18 cellular contexts compared by ENCODE assay signal in the genomic region with DNA sequence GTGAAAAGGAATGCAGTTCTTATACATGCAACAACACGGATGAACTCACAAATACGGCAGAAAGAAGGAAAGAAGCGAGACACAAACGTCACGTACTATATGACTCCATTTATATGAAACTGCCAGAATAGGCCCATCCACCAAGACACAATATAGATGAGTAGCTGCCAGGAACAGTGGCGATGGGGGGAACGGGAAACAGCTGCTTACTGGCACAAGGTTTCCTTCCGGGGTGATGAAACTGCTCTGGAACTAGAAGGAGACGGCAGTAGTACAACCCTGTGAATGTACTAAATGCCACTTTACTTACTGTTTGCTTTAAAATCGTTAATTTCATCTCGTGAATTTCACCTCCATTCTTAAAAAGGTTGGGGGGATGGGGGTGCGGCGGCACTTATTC. TPM values are rescaled to one million over a fixed set of nuclear protein-coding genes. Genes with fewer than 3 reads are reported as not detected.
DNase-seq lines count a peak whose midpoint lies in the region; ATAC-seq and TF ChIP-seq lines count a peak whose summit lies in the region.
"Had no signal": no experiment of that assay in that cellular context is flagged by ENCODE, and none has a peak within 500 bp of the region (broad histone marks: within the 10 kb centered on the region; RNA-seq: fewer than 3 reads in every experiment).

No MANE protein-coding gene starts in this region.

- no peak overlapping the region for H3K4me3 ChIP-seq in osteoblast (ENCODE audit: insufficient read depth, low read length)

- peak overlapping the region; percentile 30 for H3K4me2 ChIP-seq in osteoblast (ENCODE audit: insufficient read depth, low read length)
- H3K4me2 ChIP-seq: SK-N-SH had no signal

- peaks cover 17% of the 10 kb centered on the region for H4K20me1 ChIP-seq in osteoblast (ENCODE audit: insufficient read depth, low read length)

- peaks cover 35% of the 10 kb centered on the region for H3K4me1 ChIP-seq in osteoblast (ENCODE audit: insufficient read depth, low read length)
- H3K4me1 ChIP-seq: Caco-2 had no signal

- peak overlapping the region; percentile 62 to 91 (median 80) for H3K27ac Mint-ChIP-seq in CD14-positive monocyte
- H3K27ac Mint-ChIP-seq in endothelial cell (ENCODE audit: unreplicated experiment), result peak overlapping the region; percentile 50
- H3K27ac Mint-ChIP-seq: CD4-positive, CD25-positive, alpha-beta regulatory T cell had no signal

- TF ChIP-seq CTCF in CD14-positive monocyte (IDR thresholded peaks at IDR 0.05) (no peak), endothelial cell (IDR thresholded peaks at IDR 0.05; ENCODE audit: unreplicated experiment) (no peak), osteoblast (IDR thresholded peaks at IDR 0.05; ENCODE audit: extremely low read depth, low read depth, low read length) (no peak)

- H3K27me3 ChIP-seq in osteoblast (ENCODE audit: insufficient read depth, low read length), result no peaks in the 10 kb centered on the region

- H3K27ac ChIP-seq in osteoblast (ENCODE audit: low read depth, low read length), result peak overlapping the region; percentile 50

- H3K4me3 Mint-ChIP-seq in CD14-positive monocyte (peak overlapping the region; percentile 47 to 75), endothelial cell (ENCODE audit: unreplicated experiment) (peak overlapping the region; percentile 1)
- H3K4me3 Mint-ChIP-seq: CD4-positive, CD25-positive, alpha-beta regulatory T cell had no signal

- no peaks in the 10 kb centered on the region for H3K9me3 ChIP-seq in osteoblast (ENCODE audit: low read depth, low read length)
- H3K9me3 ChIP-seq: Caco-2, SK-N-SH had no signal

- H3K9me3 Mint-ChIP-seq in CD14-positive monocyte (no peaks in the 10 kb centered on the region), endothelial cell (ENCODE audit: unreplicated experiment) (no peaks in the 10 kb centered on the region)
- H3K9me3 Mint-ChIP-seq: CD4-positive, CD25-positive, alpha-beta regulatory T cell had no signal

- ATAC-seq in HG03432 (IDR thresholded peaks at IDR 0.05; ENCODE audit: unreplicated experiment), result no peak

- intact Hi-C loops in CD14-positive monocyte (cut with micrococcal nuclease), result no loop called here

- H3K36me3 ChIP-seq in osteoblast (ENCODE audit: insufficient read depth, low read length), result peaks cover 15% of the 10 kb centered on the region

- H3K79me2 ChIP-seq in osteoblast (ENCODE audit: insufficient read depth, low read length), result peaks cover 82% of the 10 kb centered on the region

- H3K36me3 Mint-ChIP-seq in CD14-positive monocyte, result peaks cover 25 to 59% of the 10 kb centered on the region in 2 donors
- peaks cover 29% of the 10 kb centered on the region for H3K36me3 Mint-ChIP-seq in endothelial cell (ENCODE audit: low read depth, unreplicated experiment)

- H3K4me1 Mint-ChIP-seq in CD14-positive monocyte (peaks cover 48% of the 10 kb centered on the region), endothelial cell (ENCODE audit: unreplicated experiment) (peaks cover 6% of the 10 kb centered on the region)

- no peak overlapping the region for H2AFZ ChIP-seq in osteoblast (ENCODE audit: low read length)

- H3K27me3 Mint-ChIP-seq in CD14-positive monocyte (ENCODE audit: low read depth in 3 of 3) (peaks cover 0 to 2% (median 0%) of the 10 kb centered on the region in 3 donors), endothelial cell (ENCODE audit: unreplicated experiment) (peaks cover 1% of the 10 kb centered on the region)
- H3K27me3 Mint-ChIP-seq: CD4-positive, CD25-positive, alpha-beta regulatory T cell had no signal

- DNase-seq in CD14-positive monocyte (ENCODE audit: low spot score) (no peak), MV-4-11 (lab: John Stamatoyannopoulos, UW) (peak; percentile 19), endothelial cell (ENCODE audit: low spot score) (no peak), osteoblast (ENCODE audit: insufficient read length, low spot score, missing footprints) (no peak), OCI-M2 (lab: John Stamatoyannopoulos, UW; ENCODE audit: unreplicated experiment) (no peak), NCI-H2107 (lab: John Stamatoyannopoulos, UW) (no peak), RPMI8226 (no peak)
- DNase-seq: Caco-2; CD4-positive, CD25-positive, alpha-beta regulatory T cell; DMS153; KBM-7; NCI-H1436 treated with DMSO at 0.1 percent for 48 hours; NCI-H2081; NCI-H510A treated with DMSO at 0.1 percent for 48 hours; NCI-H82; SHP77; SK-N-SH had no signal

RNA-seq across cellular contexts. Expression of gene MLLT1, which starts 28.9 kb away (rescaled TPM):
- under 1 TPM; 0.65 to 0.99 TPM for polyA plus RNA-seq in CD14-positive monocyte
- total RNA-seq in endothelial cell (ENCODE audit: unreplicated experiment) (59.2 TPM), osteoblast (14.7 and 15.9 TPM in 2 replicates)
